In the genomic region with DNA sequence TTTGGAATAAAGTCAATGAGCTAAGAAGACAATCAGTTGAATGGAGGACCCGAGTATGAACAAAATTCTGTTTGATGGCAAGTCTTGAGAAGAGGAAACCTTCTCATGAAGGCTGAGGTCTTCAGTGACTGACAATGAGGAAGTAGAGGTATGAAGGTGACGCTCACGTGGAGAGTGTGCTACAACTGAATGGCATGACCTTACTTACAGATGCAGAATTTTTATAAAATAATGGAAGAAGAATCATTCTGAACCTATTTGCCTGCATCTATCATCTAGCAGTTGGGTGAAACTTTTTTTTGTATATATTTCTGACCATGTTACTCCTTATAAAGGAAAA, we compare ENCODE assay signal across 34 cellular contexts.
"Had no signal": no experiment of that assay in that cellular context is flagged by ENCODE, and none has a peak within 500 bp of the region (broad histone marks: within the 10 kb centered on the region; RNA-seq: fewer than 3 reads in every experiment).

No MANE protein-coding gene starts in this region.

- H3K27me3 ChIP-seq: ascending aorta, cardiac muscle cell had no signal

- ATAC-seq: activated CD8-positive, alpha-beta T cell treated with anti-CD3 and anti-CD28 coated beads for 36 hours; activated naive CD8-positive, alpha-beta T cell treated with anti-CD3 and anti-CD28 coated beads, Interleukin-2, amount 50 U/mL, for 24 hours; activated T-cell treated with anti-CD3 and anti-CD28 coated beads, Interleukin-2, amount 50 U/mL, for 4 hours; activated T-cell treated with anti-CD3 and anti-CD28 coated beads, Interleukin-2, amount 50 U/mL, for 72 hours; activated T-helper 17 cell treated with anti-CD3 and anti-CD28 coated beads, Interleukin-2, amount 50 U/mL, for 72 hours had no signal

- H3K9me3 ChIP-seq: ascending aorta had no signal

- DNase-seq: activated B cell treated with CpG ODN at 0.5 μM for 24 hours; activated CD4-positive, alpha-beta memory T cell treated with anti-CD3 and anti-CD28 coated beads for 36 hours; activated CD4-positive, alpha-beta T cell treated with anti-CD3 and anti-CD28 coated beads for 4 hours; activated CD4-positive, alpha-beta T cell treated with anti-CD3 and anti-CD28 coated beads, Interleukin-2, amount 50 U/mL, for 1 hour; activated CD4-positive, alpha-beta T cell treated with anti-CD3 and anti-CD28 coated beads, Interleukin-2, amount 50 U/mL, for 4 hours; activated CD4-positive, CD25-positive, alpha-beta regulatory T cell treated with anti-CD3 and anti-CD28 coated beads, Interleukin-2, amount 50 U/mL, for 72 hours; activated CD8-positive, alpha-beta memory T cell treated with anti-CD3 and anti-CD28 coated beads, Interleukin-2, amount 50 U/mL, for 4 hours; activated CD8-positive, alpha-beta T cell treated with anti-CD3 and anti-CD28 coated beads for 36 hours; activated effector memory CD4-positive, alpha-beta T cell treated with anti-CD3 and anti-CD28 coated beads, Interleukin-2, amount 50 U/mL, for 16 hours; activated gamma-delta T cell treated with Interleukin-2 at 50 U/mL for 16 hours; activated naive CD4-positive, alpha-beta T cell; activated naive CD4-positive, alpha-beta T cell treated with anti-CD3 and anti-CD28 coated beads, Interleukin-2, amount 10 ng/mL, durations not matched to agents 7 days and 5 days; activated naive CD8-positive, alpha-beta T cell treated with anti-CD3 and anti-CD28 coated beads, Interleukin-2, amount 10 ng/mL, durations not matched to agents 7 days and 5 days; activated naive CD8-positive, alpha-beta T cell treated with anti-CD3 and anti-CD28 coated beads, Interleukin-2, amount 50 U/mL, for 24 hours; activated T-cell treated with anti-CD3 and anti-CD28 coated beads for 4 hours; activated T-cell treated with anti-CD3 and anti-CD28 coated beads, Interleukin-2, amount 50 U/mL, for 1 hour; activated T-cell treated with anti-CD3 and anti-CD28 coated beads, Interleukin-2, amount 50 U/mL, for 4 hours; activated T-cell treated with anti-CD3 and anti-CD28 coated beads, Interleukin-2, amount 50 U/mL, for 72 hours; amygdala; anterior cingulate cortex; caudate nucleus; cerebellar nuclear complex; T-helper 1 cell; T-helper 9 cell had no signal

- H3K27ac ChIP-seq: ascending aorta, cardiac muscle cell, VCaP had no signal

- H3K4me3 ChIP-seq: ascending aorta, cardiac muscle cell had no signal

- H3K4me3 Mint-ChIP-seq: activated B cell treated with CpG ODN at 0.5 μM for 24 hours; activated CD4-positive, alpha-beta memory T cell treated with anti-CD3 and anti-CD28 coated beads for 36 hours; activated CD8-positive, alpha-beta T cell treated with anti-CD3 and anti-CD28 coated beads for 36 hours; activated naive CD4-positive, alpha-beta T cell treated with anti-CD3 and anti-CD28 coated beads, Interleukin-2, amount 10 ng/mL, durations not matched to agents 7 days and 5 days; activated naive CD4-positive, alpha-beta T cell treated with anti-CD3 and anti-CD28 coated beads, Interleukin-2, amount 50 U/mL, for 24 hours; activated naive CD8-positive, alpha-beta T cell; activated naive CD8-positive, alpha-beta T cell treated with anti-CD3 and anti-CD28 coated beads, Interleukin-2, amount 10 ng/mL, durations not matched to agents 7 days and 5 days; activated naive CD8-positive, alpha-beta T cell treated with anti-CD3 and anti-CD28 coated beads, Interleukin-2, amount 50 U/mL, for 24 hours; activated T-cell treated with anti-CD3 and anti-CD28 coated beads, Interleukin-2, amount 50 U/mL, for 4 hours; activated T-cell treated with anti-CD3 and anti-CD28 coated beads, Interleukin-2, amount 50 U/mL, for 72 hours; activated T-helper 17 cell treated with anti-CD3 and anti-CD28 coated beads, Interleukin-2, amount 50 U/mL, for 72 hours; brain; central memory CD8-positive, alpha-beta T cell; T-helper 1 cell treated with Interleukin-12 subunit alpha and Interleukin-12 subunit beta and Interleukin-4 antibody, amounts not matched to agents 30 μg/mL and 1 μg/mL, for 36 hours; T-helper 2 cell treated with Interferon-gamma antibody and Interleukin-4, amounts not matched to agents 5 μg/mL and 100 μg/mL, for 36 hours had no signal

- H3K27ac Mint-ChIP-seq: activated B cell treated with CpG ODN at 0.5 μM for 24 hours; activated CD4-positive, alpha-beta memory T cell treated with anti-CD3 and anti-CD28 coated beads for 36 hours; activated CD8-positive, alpha-beta T cell treated with anti-CD3 and anti-CD28 coated beads for 36 hours; activated naive CD4-positive, alpha-beta T cell treated with anti-CD3 and anti-CD28 coated beads, Interleukin-2, amount 10 ng/mL, durations not matched to agents 7 days and 5 days; activated naive CD4-positive, alpha-beta T cell treated with anti-CD3 and anti-CD28 coated beads, Interleukin-2, amount 50 U/mL, for 24 hours; activated naive CD8-positive, alpha-beta T cell; activated naive CD8-positive, alpha-beta T cell treated with anti-CD3 and anti-CD28 coated beads, Interleukin-2, amount 10 ng/mL, durations not matched to agents 7 days and 5 days; activated naive CD8-positive, alpha-beta T cell treated with anti-CD3 and anti-CD28 coated beads, Interleukin-2, amount 50 U/mL, for 24 hours; activated T-cell treated with anti-CD3 and anti-CD28 coated beads, Interleukin-2, amount 50 U/mL, for 72 hours; activated T-helper 17 cell treated with anti-CD3 and anti-CD28 coated beads, Interleukin-2, amount 50 U/mL, for 72 hours; brain; T-helper 2 cell treated with Interferon-gamma antibody and Interleukin-4, amounts not matched to agents 5 μg/mL and 100 μg/mL, for 36 hours had no signal

- H3K9me3 Mint-ChIP-seq: activated B cell treated with CpG ODN at 0.5 μM for 24 hours; central memory CD8-positive, alpha-beta T cell had no signal

- H3K4me1 ChIP-seq: ascending aorta had no signal

- H3K36me3 ChIP-seq: ascending aorta, cardiac muscle cell had no signal

- H3K36me3 Mint-ChIP-seq: activated CD4-positive, alpha-beta memory T cell treated with anti-CD3 and anti-CD28 coated beads for 36 hours; activated naive CD4-positive, alpha-beta T cell treated with anti-CD3 and anti-CD28 coated beads, Interleukin-2, amount 10 ng/mL, durations not matched to agents 7 days and 5 days; activated naive CD4-positive, alpha-beta T cell treated with anti-CD3 and anti-CD28 coated beads, Interleukin-2, amount 50 U/mL, for 24 hours; activated naive CD8-positive, alpha-beta T cell; brain had no signal

- H3K27me3 Mint-ChIP-seq: activated B cell treated with CpG ODN at 0.5 μM for 24 hours; activated CD4-positive, alpha-beta memory T cell treated with anti-CD3 and anti-CD28 coated beads for 36 hours; activated CD8-positive, alpha-beta T cell treated with anti-CD3 and anti-CD28 coated beads for 36 hours; activated naive CD4-positive, alpha-beta T cell treated with anti-CD3 and anti-CD28 coated beads, Interleukin-2, amount 50 U/mL, for 24 hours; activated naive CD8-positive, alpha-beta T cell treated with anti-CD3 and anti-CD28 coated beads, Interleukin-2, amount 10 ng/mL, durations not matched to agents 7 days and 5 days; central memory CD8-positive, alpha-beta T cell had no signal
